ENCODE assay signal across 1 cellular context in genomic region chr14:24093901-24094838, GRCh38.
TF ChIP-seq lines count a peak whose summit lies in the region.

Gene PCK2, plus strand, starts transcription at chr14:24094311. Its CDS starts 95 bp downstream, at chr14:24094406.

TF ChIP-seq in HepG2, 621 proteins besides CTCF, POLR2A, EP300 and RAD21 (continued from another document and continues in another):
- TF ChIP-seq ZNF597 (CRISPR knock-in tag; IDR thresholded peaks at IDR 0.05) (peak; percentile 92; the same call in 1 of the 2 replicates), KLF6 (CRISPR knock-in tag; IDR thresholded peaks at IDR 0.05) (peak; percentile 100), ZNF180 (CRISPR knock-in tag; IDR thresholded peaks at IDR 0.05; ENCODE audit: borderline replicate concordance, low read depth) (peak; percentile 95; the same call in 1 of the 2 replicates), FOXC1 (CRISPR knock-in tag; IDR thresholded peaks at IDR 0.05; ENCODE audit: borderline replicate concordance) (no peak), PLSCR1 (CRISPR knock-in tag; IDR thresholded peaks at IDR 0.05; ENCODE audit: borderline replicate concordance) (no peak), SPEN (CRISPR knock-in tag; IDR thresholded peaks at IDR 0.05; ENCODE audit: low read depth) (peak; percentile 84; the same call in 1 of the 2 replicates), NKX3-1 (CRISPR knock-in tag; IDR thresholded peaks at IDR 0.05) (peak; percentile 92), DBP (CRISPR knock-in tag; IDR thresholded peaks at IDR 0.05; ENCODE audit: not compliant biosample characterization) (peak; percentile 60), DMTF1 (CRISPR knock-in tag; IDR thresholded peaks at IDR 0.05) (no peak; the same call in 1 of the 2 replicates), ZFP91 (CRISPR knock-in tag; IDR thresholded peaks at IDR 0.05; ENCODE audit: borderline replicate concordance) (no peak), PRPF4 (IDR thresholded peaks at IDR 0.05; ENCODE audit: low read depth, low read length, poor library complexity, severe bottlenecking) (no peak), ZNF329 (CRISPR knock-in tag; IDR thresholded peaks at IDR 0.05; ENCODE audit: low read depth) (no peak), THAP11 (CRISPR knock-in tag; IDR thresholded peaks at IDR 0.05) (peak; percentile 93), CAMTA2 (CRISPR knock-in tag; IDR thresholded peaks at IDR 0.05; ENCODE audit: borderline replicate concordance) (peak; percentile 98), FOXK2 (IDR thresholded peaks at IDR 0.05) (peak; percentile 62), RFX3 (CRISPR knock-in tag; IDR thresholded peaks at IDR 0.05) (no peak; the same call in 1 of the 2 replicates), RBAK (CRISPR knock-in tag; IDR thresholded peaks at IDR 0.05) (0 out of 2 replicates have a peak, but pooled peaks have one; percentile 16), ZNF564 (CRISPR knock-in tag; IDR thresholded peaks at IDR 0.05) (no peak), CHCHD3 (CRISPR knock-in tag; IDR thresholded peaks at IDR 0.05) (peak; percentile 96; the same call in 1 of the 2 replicates), ZNF496 (CRISPR knock-in tag; IDR thresholded peaks at IDR 0.05; ENCODE audit: insufficient replicate concordance) (no peak), ZEB1 (IDR thresholded peaks at IDR 0.05; ENCODE audit: insufficient replicate concordance, low read depth) (no peak), ZMAT5 (CRISPR knock-in tag; IDR thresholded peaks at IDR 0.05; ENCODE audit: borderline replicate concordance, low read depth) (no peak), CBX5 (CRISPR knock-in tag; IDR thresholded peaks at IDR 0.05; ENCODE audit: borderline replicate concordance) (peak; percentile 86), ARID3A (IDR thresholded peaks at IDR 0.05; ENCODE audit: low read depth, low read length) (peak; percentile 3; the same call in 1 of the 2 replicates), ZNF263 (CRISPR knock-in tag; IDR thresholded peaks at IDR 0.05) (0 out of 2 replicates have a peak, but pooled peaks have one; percentile 66), MTF1 (CRISPR knock-in tag; IDR thresholded peaks at IDR 0.05) (peak; percentile 90), ZNF34 (CRISPR knock-in tag; IDR thresholded peaks at IDR 0.05; ENCODE audit: borderline replicate concordance) (no peak; the same call in none of the 2 replicates), SRSF9 (IDR thresholded peaks at IDR 0.05; ENCODE audit: borderline replicate concordance, insufficient read depth, low read depth, low read length, poor library complexity, severe bottlenecking) (no peak), MNT (IDR thresholded peaks at IDR 0.05) (peak; percentile 50), ZBTB43 (CRISPR knock-in tag; conservative IDR thresholded peaks at IDR 0.05) (peak; percentile 94), NR2F6 (IDR thresholded peaks at IDR 0.05) (peak; percentile 72), NR2F6 (CRISPR knock-in tag; IDR thresholded peaks at IDR 0.05) (peak; percentile 86), NONO (IDR thresholded peaks at IDR 0.05) (no peak), NONO (CRISPR knock-in tag; conservative IDR thresholded peaks at IDR 0.05) (no peak), IRX3 (CRISPR knock-in tag; IDR thresholded peaks at IDR 0.05; ENCODE audit: borderline replicate concordance, low read depth) (peak; percentile 97), ZNF720 (CRISPR knock-in tag; IDR thresholded peaks at IDR 0.05) (peak; percentile 95; the same call in 1 of the 2 replicates), CBFB (CRISPR knock-in tag; IDR thresholded peaks at IDR 0.05) (peak; percentile 96), FOXM1 (CRISPR knock-in tag; IDR thresholded peaks at IDR 0.05) (peak; percentile 91), ZNF839 (CRISPR knock-in tag; IDR thresholded peaks at IDR 0.05; ENCODE audit: borderline replicate concordance) (peak; percentile 75; the same call in 1 of the 2 replicates), ZBTB21 (CRISPR knock-in tag; IDR thresholded peaks at IDR 0.05) (no peak; the same call in 1 of the 2 replicates), GABPB1 (CRISPR knock-in tag; IDR thresholded peaks at IDR 0.05) (peak; percentile 91), ZNF576 (CRISPR knock-in tag; IDR thresholded peaks at IDR 0.05) (peak; percentile 98), SATB2 (CRISPR knock-in tag; IDR thresholded peaks at IDR 0.05) (peak; percentile 96), SMAD9 (CRISPR knock-in tag; IDR thresholded peaks at IDR 0.05) (peak; percentile 25; the same call in 1 of the 2 replicates), CREBL2 (CRISPR knock-in tag; IDR thresholded peaks at IDR 0.05; ENCODE audit: borderline replicate concordance) (no peak; the same call in none of the 2 replicates), HDAC2 (CRISPR knock-in tag; IDR thresholded peaks at IDR 0.05) (peak; percentile 84), RARA (CRISPR knock-in tag; IDR thresholded peaks at IDR 0.05) (peak; percentile 89), HIC2 (CRISPR knock-in tag; IDR thresholded peaks at IDR 0.05; ENCODE audit: low read depth) (peak; percentile 98; the same call in 1 of the 2 replicates), USF2 (IDR thresholded peaks at IDR 0.05; ENCODE audit: low read depth, low read length) (no peak), USF2 (CRISPR knock-in tag; IDR thresholded peaks at IDR 0.05; ENCODE audit: borderline replicate concordance) (no peak), ZNF83 (CRISPR knock-in tag; IDR thresholded peaks at IDR 0.05; ENCODE audit: borderline replicate concordance) (peak; percentile 93; the same call in 1 of the 2 replicates)
